Comparison of ENCODE assay signal across 8 cellular contexts in the genomic region with DNA sequence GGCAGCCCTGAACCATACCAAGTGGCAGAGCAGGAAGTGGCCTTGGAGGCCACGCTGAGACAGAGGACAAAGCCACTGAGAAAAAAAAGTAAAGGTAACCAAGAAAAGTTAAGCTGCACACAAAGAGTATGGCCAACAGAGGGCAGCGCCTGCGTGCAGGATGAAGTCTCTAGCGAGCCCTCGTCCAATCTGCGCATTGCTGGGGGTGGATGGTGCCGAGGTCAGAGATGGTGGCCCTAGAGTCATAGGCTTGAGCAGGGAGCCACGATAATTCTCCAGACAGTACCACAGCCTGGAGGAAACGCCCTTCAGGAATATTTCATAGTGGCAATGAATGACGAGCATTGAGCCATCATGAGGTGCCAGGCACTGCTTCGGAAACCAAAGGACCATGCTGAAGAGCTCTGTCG. TPM values are rescaled to one million over a fixed set of nuclear protein-coding genes. Genes with fewer than 3 reads are reported as not detected.
DNase-seq lines count a peak whose midpoint lies in the region; ATAC-seq and TF ChIP-seq lines count a peak whose summit lies in the region.

No MANE protein-coding gene starts in this region.

- in situ Hi-C loops in ACHN (cut with HindIII; ENCODE audit: low pct_ligation_motif_present, low pct_unique_long_range_greater_than_20kb, low sequenced_read_pairs), result no loop called here

- DNase-seq in ACHN, result peak; percentile 78
- DNase-seq in NCI-H82 treated with DMSO at 0.1 percent for 48 hours (lab: John Stamatoyannopoulos, UW; ENCODE audit: unreplicated experiment), result peak; percentile 43
- DNase-seq in activated naive CD4-positive, alpha-beta T cell treated with anti-CD3 and anti-CD28 coated beads, Interleukin-2, amount 10 ng/mL, durations not matched to agents 7 days and 5 days, result peak; percentile 77
- DNase-seq in head of caudate nucleus, result peak; percentile 67 to 91 (median 81)
- peak; percentile 35 to 72 for DNase-seq in trophoblast cell
- DNase-seq in epidermal melanocyte (ENCODE audit: insufficient read length, low spot score), result no peak

- H4K12ac ChIP-seq in trophoblast cell (ENCODE audit: low read depth, low read length), result no peak overlapping the region

- H3K27ac Mint-ChIP-seq in activated naive CD4-positive, alpha-beta T cell treated with anti-CD3 and anti-CD28 coated beads, Interleukin-2, amount 10 ng/mL, durations not matched to agents 7 days and 5 days, result peak overlapping the region; percentile 50

- H3K4me1 ChIP-seq in trophoblast cell (ENCODE audit: control insufficient read depth in 1 of 2, insufficient read depth in 2 of 2, low read length in 2 of 2), result peaks cover 0 to 3% of the 10 kb centered on the region in 2 experiments

- no peaks in the 10 kb centered on the region for H3K27me3 ChIP-seq in trophoblast cell (ENCODE audit: insufficient read depth, low read length)

- no peak overlapping the region for H3K4ac ChIP-seq in trophoblast cell (ENCODE audit: low read depth, low read length)

- peaks cover 14% of the 10 kb centered on the region for H3K36me3 Mint-ChIP-seq in activated naive CD4-positive, alpha-beta T cell treated with anti-CD3 and anti-CD28 coated beads, Interleukin-2, amount 10 ng/mL, durations not matched to agents 7 days and 5 days

- no peak overlapping the region for H3K23ac ChIP-seq in trophoblast cell (ENCODE audit: low read length)

- no peak overlapping the region for H3K27ac ChIP-seq in trophoblast cell (ENCODE audit: low read depth, low read length)

- H3K9me3 ChIP-seq in trophoblast cell (ENCODE audit: insufficient read depth, low read depth, low read length), result peaks cover 1% of the 10 kb centered on the region

- no peak overlapping the region for H3K9ac ChIP-seq in trophoblast cell (ENCODE audit: low read length)

- no peak overlapping the region for H2BK12ac ChIP-seq in trophoblast cell (ENCODE audit: low read length)

- no peak overlapping the region for H2AFZ ChIP-seq in trophoblast cell (ENCODE audit: insufficient read depth, low read length, poor library complexity)

- H3K4me1 Mint-ChIP-seq in activated naive CD4-positive, alpha-beta T cell treated with anti-CD3 and anti-CD28 coated beads, Interleukin-2, amount 10 ng/mL, durations not matched to agents 7 days and 5 days, result peaks cover 14% of the 10 kb centered on the region

- H3K79me2 ChIP-seq in trophoblast cell (ENCODE audit: control insufficient read depth, insufficient read depth, low read length, poor library complexity), result no peaks in the 10 kb centered on the region

- no CpG with 5 or more reads among the region's 12 CpGs for WGBS in trophoblast cell (ENCODE audit: extremely low coverage, insufficient coverage, insufficient read length)

- H3K36me3 ChIP-seq in trophoblast cell (ENCODE audit: control insufficient read depth in 1 of 2, insufficient read depth in 2 of 2, low read length in 2 of 2), result no peaks in the 10 kb centered on the region

- peak; percentile 72 for ATAC-seq in HG03469 (IDR thresholded peaks at IDR 0.05; ENCODE audit: unreplicated experiment)

- intact Hi-C loops in head of caudate nucleus (cut with DNase I), result loop anchor here (5.0 kb wide), 1 partner anchor 164 kb away; no protein-coding TSS in a partner anchor

- no peak overlapping the region for H3K4me3 Mint-ChIP-seq in activated naive CD4-positive, alpha-beta T cell treated with anti-CD3 and anti-CD28 coated beads, Interleukin-2, amount 10 ng/mL, durations not matched to agents 7 days and 5 days

- peak; percentile 88 for TF ChIP-seq CTCF in GM12873 (IDR thresholded peaks at IDR 0.05; ENCODE audit: insufficient read depth, low read depth, low read length, missing control alignments)

- CTCF ChIA-PET in activated naive CD4-positive, alpha-beta T cell treated with anti-CD3 and anti-CD28 coated beads, Interleukin-2, amount 10 ng/mL, durations not matched to agents 7 days and 5 days (lab: Charles Lee), result interaction anchor here (0.9 to 3.9 kb wide), 10 partner anchors 8 to 389 kb away, joined by 3 to 31 read pairs (median 9); no protein-coding TSS in a partner anchor

- no peak overlapping the region for H3K14ac ChIP-seq in trophoblast cell (ENCODE audit: low read length)

- no peak overlapping the region for H2AK5ac ChIP-seq in trophoblast cell (ENCODE audit: low read length)

- H2BK120ac ChIP-seq in trophoblast cell (ENCODE audit: insufficient read depth, low read length, poor library complexity), result no peak overlapping the region

- no peaks in the 10 kb centered on the region for H3K9me3 Mint-ChIP-seq in activated naive CD4-positive, alpha-beta T cell treated with anti-CD3 and anti-CD28 coated beads, Interleukin-2, amount 10 ng/mL, durations not matched to agents 7 days and 5 days

- no peaks in the 10 kb centered on the region for H3K27me3 Mint-ChIP-seq in activated naive CD4-positive, alpha-beta T cell treated with anti-CD3 and anti-CD28 coated beads, Interleukin-2, amount 10 ng/mL, durations not matched to agents 7 days and 5 days

- H3K79me1 ChIP-seq in trophoblast cell (ENCODE audit: low read length), result no peaks in the 10 kb centered on the region

- no peak overlapping the region for H3K4me2 ChIP-seq in trophoblast cell (ENCODE audit: low read length)

- H3K18ac ChIP-seq in trophoblast cell (ENCODE audit: low read length), result no peak overlapping the region

- no peak overlapping the region for H3K4me3 ChIP-seq in trophoblast cell (ENCODE audit: low read depth, low read length)

- no peak overlapping the region for H4K8ac ChIP-seq in trophoblast cell (ENCODE audit: low read depth, low read length)

- no peak overlapping the region for H4K91ac ChIP-seq in trophoblast cell (ENCODE audit: low read depth, low read length)

- no peak overlapping the region for H2BK5ac ChIP-seq in trophoblast cell (ENCODE audit: low read depth, low read length, poor library complexity)

RNA-seq across cellular contexts. Expression of a gene that starts 9.7 kb away (rescaled TPM):
- 9.3 and 9.5 TPM in 2 replicates for polyA plus RNA-seq in trophoblast cell (2013)

RNA-seq across cellular contexts. Expression of a gene that starts 45.3 kb away (rescaled TPM):
- 3.1 and 3.3 TPM in 2 replicates for polyA plus RNA-seq in trophoblast cell (2013)
